Comparison of ENCODE assay signal across 11 cellular contexts in genomic region chr21:23936224-23936623, GRCh38.
DNase-seq lines count a peak whose midpoint lies in the region; TF ChIP-seq lines count a peak whose summit lies in the region.
"Had no signal": no experiment of that assay in that cellular context is flagged by ENCODE, and none has a peak within 500 bp of the region (broad histone marks: within the 10 kb centered on the region; RNA-seq: fewer than 3 reads in every experiment).

No MANE protein-coding gene starts in this region.

- no peaks in the 10 kb centered on the region for H3K4me1 Mint-ChIP-seq in endodermal cell
- peaks cover 2% of the 10 kb centered on the region for H3K4me1 Mint-ChIP-seq in activated T-helper 2 cell treated with anti-CD3 and anti-CD28 coated beads, Interferon-gamma antibody, Interleukin-2, Interleukin-4, amounts not matched to agents 10 μg/mL and 5 μg/mL and 100 μg/mL, durations not matched to agents 14 hours and 24 hours and 36 hours (ENCODE audit: low read depth)
- no peaks in the 10 kb centered on the region for H3K4me1 Mint-ChIP-seq in activated CD4-positive, alpha-beta T cell treated with anti-CD3 and anti-CD28 coated beads, Interleukin-2, amount 10 ng/mL, durations not matched to agents 24 days and 14 days

- intact Hi-C loops in A673 (cut with micrococcal nuclease; ENCODE audit: unreplicated experiment) = no loop called here
- intact Hi-C loops in spleen (cut with DNase I; ENCODE audit: low total_unique reads) = no loop called here
- intact Hi-C loops in activated T-helper 2 cell treated with anti-CD3 and anti-CD28 coated beads, Interferon-gamma antibody, Interleukin-2, Interleukin-4, amounts not matched to agents 10 μg/mL and 5 μg/mL and 100 μg/mL, durations not matched to agents 14 hours and 24 hours and 36 hours (cut with micrococcal nuclease) = no loop called here
- intact Hi-C loops in activated CD4-positive, alpha-beta T cell treated with anti-CD3 and anti-CD28 coated beads, Interleukin-2, amount 10 ng/mL, durations not matched to agents 24 days and 14 days (cut with micrococcal nuclease) = loop anchor here (1.0 kb wide), 1 partner anchor 32 kb away; no protein-coding TSS in a partner anchor

- H3K27ac Mint-ChIP-seq in endodermal cell = no peak overlapping the region
- H3K27ac Mint-ChIP-seq in activated T-helper 2 cell treated with anti-CD3 and anti-CD28 coated beads, Interferon-gamma antibody, Interleukin-2, Interleukin-4, amounts not matched to agents 10 μg/mL and 5 μg/mL and 100 μg/mL, durations not matched to agents 14 hours and 24 hours and 36 hours = no peak overlapping the region
- no peak overlapping the region for H3K27ac Mint-ChIP-seq in activated CD4-positive, alpha-beta T cell treated with anti-CD3 and anti-CD28 coated beads, Interleukin-2, amount 10 ng/mL, durations not matched to agents 24 days and 14 days

- no peak overlapping the region for H3K4me3 Mint-ChIP-seq in endodermal cell
- H3K4me3 Mint-ChIP-seq in activated T-helper 2 cell treated with anti-CD3 and anti-CD28 coated beads, Interferon-gamma antibody, Interleukin-2, Interleukin-4, amounts not matched to agents 10 μg/mL and 5 μg/mL and 100 μg/mL, durations not matched to agents 14 hours and 24 hours and 36 hours (ENCODE audit: low read depth) = no peak overlapping the region
- no peak overlapping the region for H3K4me3 Mint-ChIP-seq in activated CD4-positive, alpha-beta T cell treated with anti-CD3 and anti-CD28 coated beads, Interleukin-2, amount 10 ng/mL, durations not matched to agents 24 days and 14 days

- CTCF ChIA-PET in A673 (lab: Charles Lee) = no interaction called here

- no TSS peak for BruUV-seq in A673 (replicated peaks; lab: Mats Ljungman, UMichigan)

- H3K27me3 ChIP-seq in A673 (replicated peaks; ENCODE audit: insufficient read depth, low read depth, low read length, poor library complexity) = no peaks in the 10 kb centered on the region
- H3K27me3 ChIP-seq in NT2/D1 (ENCODE audit: insufficient read depth, insufficient read length) = no peaks in the 10 kb centered on the region
- H3K27me3 ChIP-seq in endodermal cell (ENCODE audit: control insufficient read depth, insufficient read depth, low read length, poor library complexity, severe bottlenecking) = no peaks in the 10 kb centered on the region
- H3K27me3 ChIP-seq in spleen (replicated peaks in 1 of 7) = no peaks in the 10 kb centered on the region
- H3K27me3 ChIP-seq: gastroesophageal sphincter had no signal

- H3K9me3 ChIP-seq in A673 (ENCODE audit: low read depth, low read length, poor library complexity, severe bottlenecking) (no peaks in the 10 kb centered on the region), NT2/D1 (ENCODE audit: insufficient read depth, low read length) (no peaks in the 10 kb centered on the region), endodermal cell (ENCODE audit: control insufficient read depth, low read length) (peaks cover 19% of the 10 kb centered on the region), spleen (no peaks in the 10 kb centered on the region)
- H3K9me3 ChIP-seq: gastroesophageal sphincter, prostate gland had no signal

- DNase-seq in A673 (ENCODE audit: low spot score) (peak; percentile 11), GM12864 (ENCODE audit: low read depth) (no peak), NT2/D1 (ENCODE audit: low read depth, low spot score) (peak; percentile 52), endodermal cell (peak; percentile 63), spleen (no peak), hepatic stellate cell (ENCODE audit: low spot score) (no peak)
- DNase-seq in activated T-helper 2 cell treated with anti-CD3 and anti-CD28 coated beads, Interferon-gamma antibody, Interleukin-2, Interleukin-4, amounts not matched to agents 10 μg/mL and 5 μg/mL and 100 μg/mL, durations not matched to agents 14 hours and 24 hours and 36 hours (ENCODE audit: low spot score) = no peak
- no peak for DNase-seq in activated CD4-positive, alpha-beta T cell treated with anti-CD3 and anti-CD28 coated beads, Interleukin-2, amount 10 ng/mL, durations not matched to agents 24 days and 14 days
- DNase-seq: NCI-H526 treated with DMSO at 0.1 percent for 48 hours had no signal

- H3K9me3 Mint-ChIP-seq in endodermal cell = peaks cover 62% of the 10 kb centered on the region
- no peaks in the 10 kb centered on the region for H3K9me3 Mint-ChIP-seq in activated T-helper 2 cell treated with anti-CD3 and anti-CD28 coated beads, Interferon-gamma antibody, Interleukin-2, Interleukin-4, amounts not matched to agents 10 μg/mL and 5 μg/mL and 100 μg/mL, durations not matched to agents 14 hours and 24 hours and 36 hours
- H3K9me3 Mint-ChIP-seq in activated CD4-positive, alpha-beta T cell treated with anti-CD3 and anti-CD28 coated beads, Interleukin-2, amount 10 ng/mL, durations not matched to agents 24 days and 14 days = no peaks in the 10 kb centered on the region

- H3K27ac ChIP-seq in A673 (ENCODE audit: low read depth, low read length, poor library complexity, severe bottlenecking) (no peak overlapping the region), endodermal cell (ENCODE audit: low read depth, low read length) (no peak overlapping the region), spleen (no peak overlapping the region)
- H3K27ac ChIP-seq: gastroesophageal sphincter, prostate gland had no signal

- H3K9ac ChIP-seq in NT2/D1 (ENCODE audit: insufficient read length, low read depth) (no peak overlapping the region), endodermal cell (ENCODE audit: extremely low read depth, low read length, poor library complexity, severe bottlenecking) (no peak overlapping the region)

- H3K36me3 Mint-ChIP-seq in endodermal cell (ENCODE audit: low read depth) = no peaks in the 10 kb centered on the region
- no peaks in the 10 kb centered on the region for H3K36me3 Mint-ChIP-seq in activated T-helper 2 cell treated with anti-CD3 and anti-CD28 coated beads, Interferon-gamma antibody, Interleukin-2, Interleukin-4, amounts not matched to agents 10 μg/mL and 5 μg/mL and 100 μg/mL, durations not matched to agents 14 hours and 24 hours and 36 hours (ENCODE audit: low read depth)
- no peaks in the 10 kb centered on the region for H3K36me3 Mint-ChIP-seq in activated CD4-positive, alpha-beta T cell treated with anti-CD3 and anti-CD28 coated beads, Interleukin-2, amount 10 ng/mL, durations not matched to agents 24 days and 14 days (ENCODE audit: low read depth)

- POLR2A ChIA-PET in A673 (lab: Charles Lee; ENCODE audit: low non-redundant PET) = no interaction called here

- 64 to 67% methylated on average over 1 to 2 of the region's 2 CpGs for WGBS in endodermal cell (ENCODE audit: insufficient coverage in 1 of 2, insufficient read length in 1 of 2), 2 experiments
- WGBS in spleen, 5 donors = 71 to 87% (median 78%) methylated on average over 2 of the region's 2 CpGs

- no peak overlapping the region for H3K4me3 ChIP-seq in A673 (ENCODE audit: low read depth, low read length, poor library complexity, severe bottlenecking)
- no peak overlapping the region for H3K4me3 ChIP-seq in GM12864 (ENCODE audit: low read depth, low read length)
- no peak overlapping the region for H3K4me3 ChIP-seq in NT2/D1 (ENCODE audit: insufficient read length, low read depth)
- H3K4me3 ChIP-seq in endodermal cell (ENCODE audit: low read length) = no peak overlapping the region
- no peak overlapping the region for H3K4me3 ChIP-seq in spleen
- H3K4me3 ChIP-seq: gastroesophageal sphincter, prostate gland had no signal

- peaks cover 19% of the 10 kb centered on the region for H3K27me3 Mint-ChIP-seq in endodermal cell (ENCODE audit: insufficient read depth)
- H3K27me3 Mint-ChIP-seq in activated T-helper 2 cell treated with anti-CD3 and anti-CD28 coated beads, Interferon-gamma antibody, Interleukin-2, Interleukin-4, amounts not matched to agents 10 μg/mL and 5 μg/mL and 100 μg/mL, durations not matched to agents 14 hours and 24 hours and 36 hours (ENCODE audit: low read depth) = peaks cover 6% of the 10 kb centered on the region
- peaks cover 3% of the 10 kb centered on the region for H3K27me3 Mint-ChIP-seq in activated CD4-positive, alpha-beta T cell treated with anti-CD3 and anti-CD28 coated beads, Interleukin-2, amount 10 ng/mL, durations not matched to agents 24 days and 14 days

- TF ChIP-seq POLR2A in spleen (IDR thresholded peaks at IDR 0.05) = no peak

- TF ChIP-seq CTCF in A673 (conservative IDR thresholded peaks at IDR 0.05; ENCODE audit: low read depth, low read length) (peak; percentile 47), GM12864 (IDR thresholded peaks at IDR 0.05; ENCODE audit: low read depth, low read length, missing control alignments) (peak; percentile 35), endodermal cell (conservative IDR thresholded peaks at IDR 0.05) (peak; percentile 67), spleen (IDR thresholded peaks at IDR 0.05 in 8 of 11, conservative IDR thresholded peaks at IDR 0.05 in 3 of 11) (peak in 4 of 11 experiments; percentile 23 to 32 (median 30))

- H3K36me3 ChIP-seq in A673 (ENCODE audit: insufficient read depth, low read length, poor library complexity, severe bottlenecking) = no peaks in the 10 kb centered on the region
- no peaks in the 10 kb centered on the region for H3K36me3 ChIP-seq in NT2/D1 (ENCODE audit: insufficient read depth, insufficient read length, low read length)
- no peaks in the 10 kb centered on the region for H3K36me3 ChIP-seq in endodermal cell (ENCODE audit: control insufficient read depth, insufficient read depth, low read length)
- H3K36me3 ChIP-seq in spleen = no peaks in the 10 kb centered on the region
- H3K36me3 ChIP-seq: gastroesophageal sphincter, prostate gland had no signal

- H3K4me1 ChIP-seq in A673 (ENCODE audit: insufficient read depth, low read length, poor library complexity, severe bottlenecking) (no peaks in the 10 kb centered on the region), NT2/D1 (ENCODE audit: insufficient read depth, insufficient read length) (no peaks in the 10 kb centered on the region), endodermal cell (ENCODE audit: control insufficient read depth, insufficient read depth, low read length) (no peaks in the 10 kb centered on the region), spleen (peaks cover 0 to 11% (median 0%) of the 10 kb centered on the region in 6 donors)
- H3K4me1 ChIP-seq: gastroesophageal sphincter, prostate gland had no signal

Comparison
In these comparisons a context has a peak if more than half of its experiments do, and no peak if none do; other contexts are left out.
1. DNase-seq: peak in A673 (single experiment), NT2/D1 (single experiment) and endodermal cell (single experiment); none in GM12864 (single experiment), spleen (single experiment), hepatic stellate cell (single experiment), activated T-helper 2 cell treated with anti-CD3 and anti-CD28 coated beads, Interferon-gamma antibody, Interleukin-2, Interleukin-4, amounts not matched to agents 10 μg/mL and 5 μg/mL and 100 μg/mL, durations not matched to agents 14 hours and 24 hours and 36 hours (single experiment) and activated CD4-positive, alpha-beta T cell treated with anti-CD3 and anti-CD28 coated beads, Interleukin-2, amount 10 ng/mL, durations not matched to agents 24 days and 14 days (single experiment).